In genomic region chrX:786441-786881, GRCh38 we compare ENCODE assay signal across 13 cellular contexts.
DNase-seq lines count a peak whose midpoint lies in the region.
"Had no signal": no experiment of that assay in that cellular context is flagged by ENCODE, and none has a peak within 500 bp of the region (broad histone marks: within the 10 kb centered on the region; RNA-seq: fewer than 3 reads in every experiment).

No MANE protein-coding gene starts in this region.

- intact Hi-C loops in activated CD4-positive, alpha-beta T cell treated with anti-CD3 and anti-CD28 coated beads, Interleukin-2, amount 10 ng/mL, durations not matched to agents 24 days and 14 days (cut with micrococcal nuclease): no loop called here

- peaks cover 12% of the 10 kb centered on the region for H3K27me3 Mint-ChIP-seq in activated CD4-positive, alpha-beta T cell treated with anti-CD3 and anti-CD28 coated beads, Interleukin-2, amount 10 ng/mL, durations not matched to agents 24 days and 14 days

- no peak overlapping the region for H3K27ac Mint-ChIP-seq in activated CD4-positive, alpha-beta T cell treated with anti-CD3 and anti-CD28 coated beads, Interleukin-2, amount 10 ng/mL, durations not matched to agents 24 days and 14 days
- H3K27ac Mint-ChIP-seq: CD4-positive, CD25-positive, alpha-beta regulatory T cell had no signal

- DNase-seq in activated CD4-positive, alpha-beta T cell treated with anti-CD3 and anti-CD28 coated beads, Interleukin-2, amount 10 ng/mL, durations not matched to agents 24 days and 14 days: peak; percentile 29
- no peak for DNase-seq in activated CD4-positive, alpha-beta T cell treated with anti-CD3 and anti-CD28 coated beads, Interleukin-2, amount 50 U/mL, for 1 hour
- DNase-seq in islet precursor cell: peak; percentile 73
- peak; percentile 68 to 69 for DNase-seq in trophoblast cell
- no peak for DNase-seq in cortex of kidney (lab: John Stamatoyannopoulos, UW)
- no peak for DNase-seq in HCEC 1CT
- DNase-seq in HT-29 (ENCODE audit: low spot score): no peak
- DNase-seq: CD4-positive, CD25-positive, alpha-beta regulatory T cell; GM23248; H7 had no signal

- H3K4ac ChIP-seq in trophoblast cell (ENCODE audit: low read depth, low read length): no peak overlapping the region

- H3K4me1 ChIP-seq in trophoblast cell (ENCODE audit: control insufficient read depth in 1 of 2, insufficient read depth in 2 of 2, low read length in 2 of 2): peaks cover 5 to 9% of the 10 kb centered on the region in 2 experiments

- H4K91ac ChIP-seq in trophoblast cell (ENCODE audit: low read depth, low read length): no peak overlapping the region

- no peaks in the 10 kb centered on the region for H3K36me3 Mint-ChIP-seq in activated CD4-positive, alpha-beta T cell treated with anti-CD3 and anti-CD28 coated beads, Interleukin-2, amount 10 ng/mL, durations not matched to agents 24 days and 14 days (ENCODE audit: low read depth)
- H3K36me3 Mint-ChIP-seq: CD4-positive, CD25-positive, alpha-beta regulatory T cell had no signal

- H3K9me3 ChIP-seq in trophoblast cell (ENCODE audit: insufficient read depth, low read depth, low read length): no peaks in the 10 kb centered on the region
- H3K9me3 ChIP-seq: BLaER1 treated with 17β-estradiol and CSF1 and Interleukin-3, amounts not matched to agents 10 nM and 100 nM had no signal

- H2AFZ ChIP-seq in trophoblast cell (ENCODE audit: insufficient read depth, low read length, poor library complexity): no peak overlapping the region
- H2AFZ ChIP-seq: GM23248 had no signal

- H3K79me2 ChIP-seq in trophoblast cell (ENCODE audit: control insufficient read depth, insufficient read depth, low read length, poor library complexity): no peaks in the 10 kb centered on the region

- H2BK5ac ChIP-seq in trophoblast cell (ENCODE audit: low read depth, low read length, poor library complexity): no peak overlapping the region

- H3K36me3 ChIP-seq in trophoblast cell (ENCODE audit: control insufficient read depth in 1 of 2, insufficient read depth in 2 of 2, low read length in 2 of 2): no peaks in the 10 kb centered on the region
- H3K36me3 ChIP-seq: BLaER1 treated with 17β-estradiol and CSF1 and Interleukin-3, amounts not matched to agents 10 nM and 100 nM had no signal

- no peaks in the 10 kb centered on the region for H3K4me1 Mint-ChIP-seq in activated CD4-positive, alpha-beta T cell treated with anti-CD3 and anti-CD28 coated beads, Interleukin-2, amount 10 ng/mL, durations not matched to agents 24 days and 14 days

- no peak overlapping the region for H3K14ac ChIP-seq in trophoblast cell (ENCODE audit: low read length)

- peak overlapping the region; percentile 7 for H3K27ac ChIP-seq in trophoblast cell (ENCODE audit: low read depth, low read length)
- H3K27ac ChIP-seq: 22Rv1; BLaER1 treated with 17β-estradiol and CSF1 and Interleukin-3, amounts not matched to agents 10 nM and 100 nM; GM23248 had no signal

- H3K9me3 Mint-ChIP-seq in activated CD4-positive, alpha-beta T cell treated with anti-CD3 and anti-CD28 coated beads, Interleukin-2, amount 10 ng/mL, durations not matched to agents 24 days and 14 days: no peaks in the 10 kb centered on the region

- no peaks in the 10 kb centered on the region for H3K27me3 ChIP-seq in trophoblast cell (ENCODE audit: insufficient read depth, low read length)

- peak overlapping the region; percentile 3 for H3K4me2 ChIP-seq in trophoblast cell (ENCODE audit: low read length)
- H3K4me2 ChIP-seq: BLaER1 treated with 17β-estradiol and CSF1 and Interleukin-3, amounts not matched to agents 10 nM and 100 nM had no signal

- no peak overlapping the region for H2BK12ac ChIP-seq in trophoblast cell (ENCODE audit: low read length)

- H2AK5ac ChIP-seq in trophoblast cell (ENCODE audit: low read length): no peak overlapping the region

- no peak overlapping the region for H4K8ac ChIP-seq in trophoblast cell (ENCODE audit: low read depth, low read length)

- H3K4me3 Mint-ChIP-seq in activated CD4-positive, alpha-beta T cell treated with anti-CD3 and anti-CD28 coated beads, Interleukin-2, amount 10 ng/mL, durations not matched to agents 24 days and 14 days: no peak overlapping the region

- no peak overlapping the region for H4K12ac ChIP-seq in trophoblast cell (ENCODE audit: low read depth, low read length)

- H3K79me1 ChIP-seq in trophoblast cell (ENCODE audit: low read length): no peaks in the 10 kb centered on the region

- no peak overlapping the region for H2BK120ac ChIP-seq in trophoblast cell (ENCODE audit: insufficient read depth, low read length, poor library complexity)

- H3K18ac ChIP-seq in trophoblast cell (ENCODE audit: low read length): no peak overlapping the region

- H3K23ac ChIP-seq in trophoblast cell (ENCODE audit: low read length): no peak overlapping the region

- WGBS in trophoblast cell (ENCODE audit: extremely low coverage, insufficient coverage, insufficient read length): no CpG with 5 or more reads among the region's 6 CpGs

- no peak overlapping the region for H3K9ac ChIP-seq in trophoblast cell (ENCODE audit: low read length)
- H3K9ac ChIP-seq: BLaER1 treated with 17β-estradiol and CSF1 and Interleukin-3, amounts not matched to agents 10 nM and 100 nM; GM23248 had no signal

- no peak overlapping the region for H3K4me3 ChIP-seq in trophoblast cell (ENCODE audit: low read depth, low read length)
- H3K4me3 ChIP-seq: BLaER1 treated with 17β-estradiol and CSF1 and Interleukin-3, amounts not matched to agents 10 nM and 100 nM; GM12878; GM23248 had no signal

Comparison
In these comparisons a context has a peak if more than half of its experiments do, and no peak if none do; other contexts are left out.
1. DNase-seq: peak in activated CD4-positive, alpha-beta T cell treated with anti-CD3 and anti-CD28 coated beads, Interleukin-2, amount 10 ng/mL, durations not matched to agents 24 days and 14 days (single experiment), islet precursor cell (single experiment) and trophoblast cell (2 of 2); none in activated CD4-positive, alpha-beta T cell treated with anti-CD3 and anti-CD28 coated beads, Interleukin-2, amount 50 U/mL, for 1 hour (single experiment), cortex of kidney (single experiment), HCEC 1CT (single experiment) and HT-29 (single experiment).